ENCODE assay signal across 17 cellular contexts in the genomic region with DNA sequence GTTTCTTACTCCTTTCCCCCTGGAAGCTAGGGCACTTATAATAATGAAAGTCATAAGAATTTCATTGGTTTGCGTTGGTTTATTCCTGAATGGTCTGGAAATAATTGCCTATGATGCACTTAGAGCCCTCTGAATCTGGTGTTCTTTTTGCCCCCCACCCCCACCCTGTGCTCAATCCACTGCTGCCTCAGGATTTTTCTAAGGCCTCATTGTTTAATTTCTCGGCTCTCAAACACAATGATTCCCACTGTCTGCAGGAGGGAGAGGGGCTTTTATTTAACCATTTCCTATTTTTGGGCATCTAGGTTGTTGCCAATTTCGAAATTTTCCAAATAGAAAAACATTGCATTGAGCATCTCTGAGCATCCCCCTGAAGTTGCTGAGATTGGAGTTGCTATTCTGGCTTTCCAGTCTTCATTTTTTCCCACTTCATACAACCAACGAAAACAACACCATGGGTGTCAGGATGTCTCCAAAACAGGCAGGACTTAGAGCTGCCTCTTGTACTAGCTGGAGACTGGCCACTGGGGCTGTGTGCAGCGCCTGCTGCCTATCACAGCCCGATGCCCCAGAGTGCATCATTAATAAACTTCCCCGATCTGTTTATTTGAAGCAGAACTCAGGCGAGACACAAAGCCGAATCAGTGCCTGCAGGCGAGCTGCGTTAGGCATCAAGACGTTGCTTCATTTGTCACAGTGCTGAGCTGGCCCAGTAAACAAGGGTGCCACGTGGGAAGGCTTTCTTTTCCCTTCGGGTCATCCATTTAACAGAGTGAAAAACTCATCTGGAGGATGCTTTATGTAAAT. TPM values are rescaled to one million over a fixed set of nuclear protein-coding genes. Genes with fewer than 3 reads are reported as not detected.
A peak's percentile ranks its signal among the peaks of the same experiment; 100 is the strongest.
DNase-seq lines count a peak whose midpoint lies in the region; ATAC-seq lines count a peak whose summit lies in the region.
"Had no signal": no experiment of that assay in that cellular context is flagged by ENCODE, and none has a peak within 500 bp of the region (broad histone marks: within the 10 kb centered on the region; RNA-seq: fewer than 3 reads in every experiment).

No MANE protein-coding gene starts in this region.

- H3K27me3 ChIP-seq in ACC112 (ENCODE audit: insufficient read depth, low read length) = no peaks in the 10 kb centered on the region
- H3K27me3 ChIP-seq: ascending aorta, upper lobe of left lung had no signal

- H3K79me2 ChIP-seq in ACC112 (ENCODE audit: control insufficient read depth, insufficient read depth, low read length, unreplicated experiment) = no peaks in the 10 kb centered on the region

- H3K4me1 ChIP-seq in ACC112 (ENCODE audit: control insufficient read depth, insufficient read depth, low read length, unreplicated experiment) = no peaks in the 10 kb centered on the region
- H3K4me1 ChIP-seq: A549, ascending aorta had no signal

- DNase-seq in M059J (ENCODE audit: low read depth) = peak; percentile 83
- DNase-seq in ecto neural progenitor cell (ENCODE audit: low spot score) = peak; percentile 55
- peak; percentile 64 for DNase-seq in middle frontal gyrus (ENCODE audit: extremely low spot score, low spot score)
- DNase-seq in GM03348 (ENCODE audit: low spot score) = no peak
- DNase-seq in NCI-H1417 treated with DMSO at 0.1 percent for 48 hours (lab: John Stamatoyannopoulos, UW) = no peak
- DNase-seq: activated B cell treated with CpG ODN at 0.5 μM for 24 hours, DMS79, erythroblast, NCI-H146, upper lobe of left lung had no signal

- ATAC-seq in HG02571 (IDR thresholded peaks at IDR 0.05; ENCODE audit: unreplicated experiment) = no peak
- no peak for ATAC-seq in HG03196 (IDR thresholded peaks at IDR 0.05; ENCODE audit: unreplicated experiment)
- ATAC-seq: A549 had no signal

- no peak overlapping the region for H3K4me3 ChIP-seq in ACC112 (ENCODE audit: low read depth, low read length)
- H3K4me3 ChIP-seq: A549, ascending aorta, SK-N-MC, skin epidermis, upper lobe of left lung had no signal

- peak overlapping the region; percentile 3 for H2AFZ ChIP-seq in ACC112 (ENCODE audit: low read length, unreplicated experiment)

- H3K36me3 ChIP-seq in ACC112 (ENCODE audit: insufficient read depth, low read length) = no peaks in the 10 kb centered on the region
- H3K36me3 ChIP-seq: ascending aorta, upper lobe of left lung had no signal

- H3K27ac ChIP-seq in ACC112 (ENCODE audit: low read depth, low read length) = no peak overlapping the region
- H3K27ac ChIP-seq: A549, ascending aorta, SK-N-MC, skin epidermis, upper lobe of left lung had no signal

RNA-seq across cellular contexts. Expression of a gene that starts 1.8 kb away (rescaled TPM):
- total RNA-seq in M059J (2014; rRNA removed; shearing (Covaris generic)) = not detected in 2 replicates
- total RNA-seq: activated B cell treated with CpG ODN at 0.5 μM for 24 hours, ascending aorta had no signal

RNA-seq across cellular contexts. Expression of a gene that starts 39.1 kb away (rescaled TPM):
- 10.8 and 15.9 TPM in 2 replicates for total RNA-seq in M059J (2014; rRNA removed; shearing (Covaris generic))

Comparison
In these comparisons a context has a peak if more than half of its experiments do, and no peak if none do; other contexts are left out.
1. DNase-seq: peak in M059J (single experiment), ecto neural progenitor cell (single experiment) and middle frontal gyrus (single experiment); none in GM03348 (single experiment) and NCI-H1417 treated with DMSO at 0.1 percent for 48 hours (single experiment).